Comparison of ENCODE assay signal across 12 cellular contexts in the genomic region with DNA sequence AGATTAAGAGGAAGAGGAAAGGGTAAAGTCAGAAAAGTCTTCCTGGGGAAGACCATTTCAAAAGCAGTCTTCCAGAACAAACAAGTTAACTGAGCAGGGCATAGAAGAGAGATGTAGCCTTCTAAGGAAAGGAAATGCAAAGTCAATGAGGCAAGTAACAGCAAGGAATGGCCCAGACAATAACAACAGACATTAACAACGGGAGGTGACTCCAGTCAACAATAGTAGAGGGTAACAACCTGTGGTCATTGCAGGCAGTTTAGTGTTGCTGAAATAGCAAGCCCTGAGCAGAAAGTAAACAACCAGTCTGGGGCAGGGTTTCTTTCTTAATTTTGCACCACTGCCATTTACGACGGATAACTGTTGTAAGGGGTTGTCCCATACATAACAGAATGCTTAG. TPM values are rescaled to one million over a fixed set of nuclear protein-coding genes. Genes with fewer than 3 reads are reported as not detected.
A peak's percentile ranks its signal among the peaks of the same experiment; 100 is the strongest.
DNase-seq lines count a peak whose midpoint lies in the region; ATAC-seq and TF ChIP-seq lines count a peak whose summit lies in the region.
"Had no signal": no experiment of that assay in that cellular context is flagged by ENCODE, and none has a peak within 500 bp of the region (broad histone marks: within the 10 kb centered on the region; RNA-seq: fewer than 3 reads in every experiment).

No MANE protein-coding gene starts in this region.

- H3K36me3 Mint-ChIP-seq in CD4-positive, alpha-beta T cell (ENCODE audit: low read depth), result peaks cover 13% of the 10 kb centered on the region

- H3K9me3 ChIP-seq in CD4-positive, alpha-beta T cell (ENCODE audit: control insufficient read depth, low read length), result no peaks in the 10 kb centered on the region
- H3K9me3 ChIP-seq in HUES6 (ENCODE audit: control insufficient read depth, insufficient read depth, low read depth, low read length) (no peaks in the 10 kb centered on the region), adipocyte (ENCODE audit: control insufficient read depth, low read length) (no peaks in the 10 kb centered on the region), right lobe of liver (no peaks in the 10 kb centered on the region)

- peaks cover 12% of the 10 kb centered on the region; the same call in 1 of the 2 replicates for H3K36me3 ChIP-seq in HUES6 (ENCODE audit: control insufficient read depth, insufficient read depth, low read length)
- H3K36me3 ChIP-seq in adipocyte (ENCODE audit: control insufficient read depth, insufficient read depth, low read length, severe bottlenecking), result no peaks in the 10 kb centered on the region
- H3K36me3 ChIP-seq in right lobe of liver, result no peaks in the 10 kb centered on the region

- CTCF ChIA-PET in CD4-positive, alpha-beta T cell (lab: Charles Lee), result no interaction called here

- ATAC-seq in CD4-positive, alpha-beta T cell (ENCODE audit: poor library complexity), result no peak
- ATAC-seq in right lobe of liver (peak; percentile 7 to 30 (median 14)), HG03175 (IDR thresholded peaks at IDR 0.05; ENCODE audit: unreplicated experiment) (no peak)

- POLR2A ChIA-PET in CD4-positive, alpha-beta T cell (lab: Charles Lee), result interaction anchor here (3.4 kb wide), 1 partner anchor 11 kb away, joined by 100 read pairs; the partner anchor contains the start of gene CASP8AP2

- H3K4me1 Mint-ChIP-seq in CD4-positive, alpha-beta T cell (ENCODE audit: low read depth), result peaks cover 43% of the 10 kb centered on the region

- no peaks in the 10 kb centered on the region for H3K27me3 Mint-ChIP-seq in CD4-positive, alpha-beta T cell

- in situ Hi-C loops in GM13976 (cut with MboI; ENCODE audit: low sequenced_read_pairs, unreplicated experiment), result no loop called here

- H3K4me1 ChIP-seq in HUES6 (ENCODE audit: control insufficient read depth, insufficient read depth, low read length) (peaks cover 44% of the 10 kb centered on the region), adipocyte (ENCODE audit: control insufficient read depth, insufficient read depth, low read length) (peaks cover 22% of the 10 kb centered on the region), right lobe of liver (peaks cover 0 to 14% (median 7%) of the 10 kb centered on the region in 4 donors)

- peak overlapping the region; percentile 43 for H3K4me3 Mint-ChIP-seq in CD4-positive, alpha-beta T cell

- H3K27ac ChIP-seq in CD4-positive, alpha-beta T cell (ENCODE audit: low read depth, low read length), result no peak overlapping the region
- H3K27ac ChIP-seq in HUES6 (ENCODE audit: low read depth, low read length) (peak overlapping the region; percentile 97), right lobe of liver (no peak overlapping the region)

- H3K4me3 ChIP-seq in HUES6 (ENCODE audit: low read depth, low read length) (peak overlapping the region; percentile 100), adipocyte (ENCODE audit: low read length) (peak overlapping the region; percentile 50), right lobe of liver (no peak overlapping the region)

- H3K27ac Mint-ChIP-seq in CD4-positive, alpha-beta T cell, result peak overlapping the region; percentile 1

- intact Hi-C loops in CD4-positive, alpha-beta T cell (cut with DNase I, micrococcal nuclease), result loop anchor here (5.0 to 10.0 kb wide), 3 partner anchors 175 to 463 kb away; partner anchors contain the start of genes ANKRD6 (in 1 of the 2) and UBE2J1 (in 1 of the 2)
- intact Hi-C loops in right lobe of liver (cut with DNase I), result no loop called here

- H3K9ac ChIP-seq in HUES6 (ENCODE audit: low read length) (peak overlapping the region; percentile 99), adipocyte (ENCODE audit: low read length) (no peak overlapping the region)

- whole genome bisulfite sequencing in right lobe of liver (ENCODE audit: insufficient coverage, low coverage, low lambda C conversion rate, missing lambda C conversion rate), result 5% methylated on average over 3 of the region's 3 CpGs

- TF ChIP-seq CTCF in CD4-positive, alpha-beta T cell (IDR thresholded peaks at IDR 0.05), result no peak
- no peak for TF ChIP-seq CTCF in right lobe of liver (IDR thresholded peaks at IDR 0.05)
- TF ChIP-seq CTCF in GM13976 (IDR thresholded peaks at IDR 0.05; ENCODE audit: borderline replicate concordance, control extremely low read depth, extremely low read depth, insufficient read depth, missing control alignments), result no peak

- no peak for TF ChIP-seq POLR2A in right lobe of liver (IDR thresholded peaks at IDR 0.05)

- DNase-seq in CD4-positive, alpha-beta T cell, result no peak
- no peak for DNase-seq in adipocyte (ENCODE audit: low read depth)
- no peak for DNase-seq in right lobe of liver
- DNase-seq in superior temporal gyrus (ENCODE audit: extremely low spot score), result no peak
- no peak for DNase-seq in NCI-H146 treated with DMSO at 0.1 percent for 48 hours (lab: John Stamatoyannopoulos, UW; ENCODE audit: unreplicated experiment)
- no peak for DNase-seq in GM13976 (ENCODE audit: low spot score)
- DNase-seq: anterior cingulate cortex; NCI-H345; stimulated activated CD4-positive, alpha-beta T cell treated with anti-CD3 and anti-CD28 coated beads, Interleukin-2, amount 100 ng/mL, for 48 hours; T1000 had no signal

- no peaks in the 10 kb centered on the region for H3K9me3 Mint-ChIP-seq in CD4-positive, alpha-beta T cell

- H3K27me3 ChIP-seq in CD4-positive, alpha-beta T cell (ENCODE audit: control insufficient read depth, insufficient read depth, low read length), result no peaks in the 10 kb centered on the region
- H3K27me3 ChIP-seq in HUES6 (ENCODE audit: control insufficient read depth, insufficient read depth, low read length), result no peaks in the 10 kb centered on the region
- H3K27me3 ChIP-seq in adipocyte (replicated peaks; ENCODE audit: control insufficient read depth, insufficient read depth, low read length), result no peaks in the 10 kb centered on the region
- no peaks in the 10 kb centered on the region for H3K27me3 ChIP-seq in right lobe of liver

RNA-seq across cellular contexts. Expression of gene MDN1, which starts 2.1 kb away (rescaled TPM):
- 10 to 100 TPM; 40.3 to 40.4 TPM for total RNA-seq in CD4-positive, alpha-beta T cell
- 10 to 100 TPM; 13.8 to 49.6 (median 25.5) TPM for total RNA-seq in right lobe of liver

RNA-seq across cellular contexts. Expression of gene CASP8AP2, which starts 12.2 kb away (rescaled TPM):
- 10 to 100 TPM; 17.3 to 20.0 TPM for total RNA-seq in CD4-positive, alpha-beta T cell
- 1 to 10 TPM; 3.9 to 6.2 (median 5.0) TPM for total RNA-seq in right lobe of liver

Comparison
In these comparisons a context has a peak if more than half of its experiments do, and no peak if none do; other contexts are left out.
1. ATAC-seq: peak in right lobe of liver (4 of 4); none in CD4-positive, alpha-beta T cell (single experiment) and HG03175 (single experiment).
2. H3K4me3 ChIP-seq: peak in HUES6 (single experiment) and adipocyte (single experiment); none in right lobe of liver (0 of 3).
3. intact Hi-C loops: an anchor here in CD4-positive, alpha-beta T cell (5.0 to 10.0 kb wide); none called in right lobe of liver.